ENCODE assay signal across 34 cellular contexts in the genomic region with DNA sequence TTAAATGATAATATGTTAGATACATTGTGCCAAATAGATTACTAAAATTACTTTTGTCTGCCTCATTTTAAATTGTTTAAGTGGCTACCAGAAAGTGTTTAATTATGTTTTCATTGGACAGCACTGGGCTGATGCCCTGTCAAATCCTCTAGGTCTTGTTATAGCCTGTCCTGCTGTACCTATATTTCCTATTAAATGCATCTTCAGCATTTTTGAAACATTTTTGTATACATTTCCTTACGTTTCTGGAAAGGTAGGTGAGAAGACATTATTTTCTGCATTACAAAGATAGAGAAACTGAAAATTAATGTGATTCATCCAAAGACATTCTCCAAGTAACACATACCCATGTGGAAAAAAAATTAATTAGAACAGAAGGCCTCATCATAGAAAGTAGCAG.
"Had no signal": no experiment of that assay in that cellular context is flagged by ENCODE, and none has a peak within 500 bp of the region (broad histone marks: within the 10 kb centered on the region; RNA-seq: fewer than 3 reads in every experiment).

No MANE protein-coding gene starts in this region.

- FAIRE-seq: astrocyte, bronchial epithelial cell had no signal

- H3K27me3 ChIP-seq: adrenal gland, ascending aorta, body of pancreas, brain microvascular endothelial cell, breast epithelium had no signal

- H3K36me3 ChIP-seq: adrenal gland, ascending aorta, brain microvascular endothelial cell, breast epithelium, cardiac muscle cell had no signal

- H3K9me3 ChIP-seq: adrenal gland, ascending aorta, body of pancreas, breast epithelium had no signal

- H3K4me1 ChIP-seq: adrenal gland, ascending aorta, body of pancreas, breast epithelium had no signal

- H3K4me3 ChIP-seq: adrenal gland, ascending aorta, body of pancreas, breast epithelium, cardiac muscle cell had no signal

- H3K27ac ChIP-seq: adrenal gland, ascending aorta, body of pancreas, brain microvascular endothelial cell, breast epithelium, cardiac muscle cell had no signal

- DNase-seq: activated effector memory CD4-positive, alpha-beta T cell treated with anti-CD3 and anti-CD28 coated beads, Interleukin-2, amount 50 U/mL, for 16 hours; activated effector memory CD4-positive, alpha-beta T cell treated with Interleukin-2 at 50 U/mL for 16 hours; activated gamma-delta T cell; activated gamma-delta T cell treated with Interleukin-2 at 50 U/mL for 16 hours; activated naive CD4-positive, alpha-beta T cell; activated naive CD4-positive, alpha-beta T cell treated with anti-CD3 and anti-CD28 coated beads for 36 hours; activated naive CD4-positive, alpha-beta T cell treated with anti-CD3 and anti-CD28 coated beads, Interleukin-2, amount 10 ng/mL, durations not matched to agents 7 days and 5 days; activated naive CD4-positive, alpha-beta T cell treated with anti-CD3 and anti-CD28 coated beads, Interleukin-2, amount 50 U/mL, for 16 hours; activated naive CD4-positive, alpha-beta T cell treated with Interleukin-2 at 50 U/mL for 16 hours; activated naive CD8-positive, alpha-beta T cell treated with anti-CD3 and anti-CD28 coated beads for 36 hours; activated naive CD8-positive, alpha-beta T cell treated with anti-CD3 and anti-CD28 coated beads, Interleukin-2, amount 10 ng/mL, durations not matched to agents 7 days and 5 days; activated naive CD8-positive, alpha-beta T cell treated with anti-CD3 and anti-CD28 coated beads, Interleukin-2, amount 50 U/mL, for 24 hours; activated T-cell treated with anti-CD3 and anti-CD28 coated beads, Interleukin-2, amount 50 U/mL, for 1 hour; activated T-cell treated with anti-CD3 and anti-CD28 coated beads, Interleukin-2, amount 50 U/mL, for 24 hours; activated T-cell treated with anti-CD3 and anti-CD28 coated beads, Interleukin-2, amount 50 U/mL, for 4 hours; activated T-cell treated with anti-CD3 and anti-CD28 coated beads, Interleukin-2, amount 50 U/mL, for 48 hours; activated T-cell treated with anti-CD3 and anti-CD28 coated beads, Interleukin-2, amount 50 U/mL, for 72 hours; adrenal gland; amniotic stem cell; amygdala; anterior cingulate cortex; aorta; body of pancreas; brain microvascular endothelial cell; caudate nucleus; central memory CD4-positive, alpha-beta T cell; cerebellar nuclear complex had no signal

- ATAC-seq: activated naive CD4-positive, alpha-beta T cell treated with anti-CD3 and anti-CD28 coated beads, Interleukin-2, amount 50 U/mL, for 72 hours; activated naive CD8-positive, alpha-beta T cell treated with anti-CD3 and anti-CD28 coated beads, Interleukin-2, amount 50 U/mL, for 24 hours; activated T-cell treated with anti-CD3 and anti-CD28 coated beads, Interleukin-2, amount 50 U/mL, for 4 hours; activated T-cell treated with anti-CD3 and anti-CD28 coated beads, Interleukin-2, amount 50 U/mL, for 72 hours; activated T-helper 17 cell treated with anti-CD3 and anti-CD28 coated beads, Interleukin-2, amount 50 U/mL, for 72 hours; body of pancreas had no signal
